Comparison of ENCODE assay signal across 11 cellular contexts in the genomic region with DNA sequence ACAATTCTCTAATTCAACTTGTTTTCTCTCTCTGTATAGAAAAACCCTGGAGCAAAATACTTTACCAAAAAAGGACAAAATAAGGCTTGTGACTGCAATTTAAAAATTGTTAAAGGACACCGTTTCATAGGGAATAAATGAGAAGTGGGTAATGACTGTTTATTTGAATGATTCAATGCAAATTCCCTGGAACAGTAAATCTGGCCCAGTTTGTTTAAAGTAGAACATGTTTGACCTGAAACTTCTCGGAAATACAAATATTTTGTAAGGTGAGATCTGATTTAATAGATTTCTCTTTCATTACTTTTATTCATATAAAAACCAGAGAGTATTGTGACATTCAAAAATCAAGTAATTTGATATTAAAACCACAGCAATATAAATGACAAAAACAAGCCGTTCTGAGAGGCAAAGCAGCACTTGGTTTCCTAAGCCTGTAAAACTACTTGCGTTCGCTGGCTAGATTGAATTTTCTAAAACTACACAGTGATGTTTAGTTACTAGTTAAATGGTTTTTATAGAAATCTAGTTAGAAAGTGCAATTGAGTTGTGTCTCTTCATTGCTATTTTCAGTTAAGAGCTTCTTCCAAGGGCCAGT.
DNase-seq lines count a peak whose midpoint lies in the region; ATAC-seq and TF ChIP-seq lines count a peak whose summit lies in the region.
"Had no signal": no experiment of that assay in that cellular context is flagged by ENCODE, and none has a peak within 500 bp of the region (broad histone marks: within the 10 kb centered on the region; RNA-seq: fewer than 3 reads in every experiment).

No MANE protein-coding gene starts in this region.

- DNase-seq in NCI-H748 (lab: John Stamatoyannopoulos, UW; ENCODE audit: unreplicated experiment) (peak; percentile 39), breast epithelium (ENCODE audit: low spot score in 2 of 2) (no peak), lower lobe of right lung (no peak), tibial artery (no peak), HPDE6-E6E7 (ENCODE audit: extremely low spot score) (no peak)
- no peak for DNase-seq in activated CD4-positive, CD25-positive, alpha-beta regulatory T cell treated with anti-CD3 and anti-CD28 coated beads, Interleukin-2, amount 50 U/mL, for 72 hours
- DNase-seq in stimulated activated CD4-positive, alpha-beta T cell treated with anti-CD3 and anti-CD28 coated beads, Interleukin-4, amount 100 ng/mL, for 24 hours: no peak
- no peak for DNase-seq in NK-92 treated with Interleukin-12 subunit alpha and Interleukin-12 subunit beta, amount 100 ng/mL, for 24 hours (lab: John Stamatoyannopoulos, UW)
- DNase-seq: activated CD4-positive, alpha-beta T cell treated with anti-CD3 and anti-CD28 coated beads, Interleukin-2, amount 10 ng/mL, durations not matched to agents 24 days and 14 days; caudate nucleus; stimulated activated naive CD4-positive, alpha-beta T cell treated with Interleukin-2 at 50 U/mL for 16 hours had no signal

- H3K4me3 ChIP-seq in breast epithelium: no peak overlapping the region
- H3K4me3 ChIP-seq in lower lobe of right lung: no peak overlapping the region
- peak overlapping the region; percentile 0 to 12 for H3K4me3 ChIP-seq in tibial artery

- TF ChIP-seq CTCF in breast epithelium (IDR thresholded peaks at IDR 0.05) (no peak), lower lobe of right lung (IDR thresholded peaks at IDR 0.05) (no peak), tibial artery (IDR thresholded peaks at IDR 0.05) (no peak)

- H3K9me3 ChIP-seq in breast epithelium: no peaks in the 10 kb centered on the region
- H3K9me3 ChIP-seq in lower lobe of right lung: no peaks in the 10 kb centered on the region
- no peaks in the 10 kb centered on the region for H3K9me3 ChIP-seq in tibial artery

- no peaks in the 10 kb centered on the region for H3K36me3 ChIP-seq in breast epithelium
- H3K36me3 ChIP-seq in lower lobe of right lung: no peaks in the 10 kb centered on the region
- no peaks in the 10 kb centered on the region for H3K36me3 ChIP-seq in tibial artery

- H3K27ac ChIP-seq in breast epithelium (peak overlapping the region; percentile 38 to 87), lower lobe of right lung (peak overlapping the region; percentile 50), tibial artery (peak overlapping the region; percentile 78 to 79)

- TF ChIP-seq POLR2A in breast epithelium (IDR thresholded peaks at IDR 0.05): no peak

- H3K4me1 ChIP-seq in breast epithelium (no peaks in the 10 kb centered on the region), lower lobe of right lung (no peaks in the 10 kb centered on the region), tibial artery (peaks cover 0 to 24% (median 7%) of the 10 kb centered on the region in 4 donors)

- intact Hi-C loops in breast epithelium (cut with DNase I; ENCODE audit: low total_unique reads): no loop called here
- intact Hi-C loops in lower lobe of right lung (cut with DNase I): no loop called here
- intact Hi-C loops in tibial artery (cut with DNase I; ENCODE audit: low total_unique reads): no loop called here

- ATAC-seq in lower lobe of right lung: no peak

- H3K27me3 ChIP-seq in breast epithelium: no peaks in the 10 kb centered on the region
- no peaks in the 10 kb centered on the region for H3K27me3 ChIP-seq in lower lobe of right lung (ENCODE audit: low read depth)
- H3K27me3 ChIP-seq in tibial artery: no peaks in the 10 kb centered on the region

Comparison
In these comparisons a context has a peak if more than half of its experiments do, and no peak if none do; other contexts are left out.
1. H3K4me3 ChIP-seq: peak in tibial artery (2 of 2); none in breast epithelium (0 of 3) and lower lobe of right lung (single experiment).
2. Peak in every context shown above with its lines, with median percentiles within 50 percentile points of each other: H3K27ac ChIP-seq.